ENCODE assay signal across 8 cellular contexts in genomic region chr1:156661932-156662587, GRCh38. TPM values are rescaled to one million over a fixed set of nuclear protein-coding genes. Genes with fewer than 3 reads are reported as not detected.
DNase-seq lines count a peak whose midpoint lies in the region; ATAC-seq and TF ChIP-seq lines count a peak whose summit lies in the region.

No MANE protein-coding gene starts in this region.

- H3K4me1 ChIP-seq in DOHH2 (ENCODE audit: control insufficient read depth, low read length) (peaks cover 69% of the 10 kb centered on the region), NT2/D1 (ENCODE audit: insufficient read depth, insufficient read length) (peaks cover 69% of the 10 kb centered on the region), esophagus (ENCODE audit: control insufficient read depth in 2 of 2, insufficient read depth in 2 of 2, low read length in 1 of 2) (peaks cover 6 to 25% of the 10 kb centered on the region in 2 donors)

- H3K4me3 ChIP-seq in DOHH2 (ENCODE audit: low read length) (peak overlapping the region; percentile 30), NT2/D1 (ENCODE audit: insufficient read length, low read depth) (no peak overlapping the region), esophagus (ENCODE audit: low read depth in 1 of 2, low read length in 2 of 2) (no peak overlapping the region)

- TF ChIP-seq CTCF in DOHH2 (IDR thresholded peaks at IDR 0.05; ENCODE audit: low read depth, low read length, poor library complexity, severe bottlenecking) = no peak

- H3K79me2 ChIP-seq in DOHH2 (ENCODE audit: control insufficient read depth, low read length) = no peaks in the 10 kb centered on the region

- 47 to 55% methylated on average over 8 of the region's 8 CpGs for WGBS in esophagus, 2 donors

- no peaks in the 10 kb centered on the region for H3K9me3 ChIP-seq in DOHH2 (ENCODE audit: control insufficient read depth, insufficient read depth, low read length)
- no peaks in the 10 kb centered on the region for H3K9me3 ChIP-seq in NT2/D1 (ENCODE audit: insufficient read depth, low read length)
- H3K9me3 ChIP-seq in esophagus (ENCODE audit: control insufficient read depth in 2 of 2, insufficient read depth in 1 of 2, low read depth in 1 of 2, low read length in 1 of 2) = no peaks in the 10 kb centered on the region

- H4K20me1 ChIP-seq in DOHH2 (ENCODE audit: control insufficient read depth, insufficient read depth, low read depth, low read length) = 0 out of 2 replicates have a peak, but pooled peaks cover 3% of the 10 kb centered on the region

- H3K27ac ChIP-seq in DOHH2 (ENCODE audit: low read depth, low read length) (no peak overlapping the region), esophagus (ENCODE audit: low read depth in 2 of 2, low read length in 1 of 2) (peak overlapping the region; percentile 11 to 79)

- no peaks in the 10 kb centered on the region for H3K9me2 ChIP-seq in DOHH2 (replicated peaks; ENCODE audit: control insufficient read depth, low read length)

- peak overlapping the region; percentile 59 for H3K4me2 ChIP-seq in DOHH2 (ENCODE audit: low read length)

- intact Hi-C loops in posterior cingulate gyrus (cut with DNase I) = no loop called here

- H3K36me3 ChIP-seq in DOHH2 (ENCODE audit: control insufficient read depth, low read length) (no peaks in the 10 kb centered on the region), NT2/D1 (ENCODE audit: insufficient read depth, insufficient read length, low read length) (no peaks in the 10 kb centered on the region), esophagus (ENCODE audit: control insufficient read depth in 2 of 2, insufficient read depth in 2 of 2, low read length in 1 of 2) (no peaks in the 10 kb centered on the region)

- H3K9ac ChIP-seq in NT2/D1 (ENCODE audit: insufficient read length, low read depth) = peak overlapping the region; percentile 76

- H3F3A ChIP-seq in DOHH2 (ENCODE audit: control insufficient read depth, insufficient read depth) = peaks cover 4% of the 10 kb centered on the region

- peaks cover 38% of the 10 kb centered on the region for H3K27me3 ChIP-seq in DOHH2 (ENCODE audit: control insufficient read depth, low read length)
- H3K27me3 ChIP-seq in NT2/D1 (ENCODE audit: insufficient read depth, insufficient read length) = peaks cover 26% of the 10 kb centered on the region
- no peaks in the 10 kb centered on the region for H3K27me3 ChIP-seq in esophagus (ENCODE audit: control insufficient read depth in 1 of 2, insufficient read depth in 2 of 2, low read length in 2 of 2)

- no peak for DNase-seq in NT2/D1 (ENCODE audit: low read depth, low spot score)
- DNase-seq in posterior cingulate gyrus = peak in 7 of 10 donors; percentile 55 to 95 (median 72)
- DNase-seq in GM19240 (ENCODE audit: insufficient read length, low spot score) = no peak
- DNase-seq in NCI-H2196 treated with DMSO at 0.1 percent for 48 hours (lab: John Stamatoyannopoulos, UW; ENCODE audit: unreplicated experiment) = no peak
- no peak for DNase-seq in stimulated activated CD4-positive, alpha-beta T cell treated with anti-CD3 and anti-CD28 coated beads, Interleukin-1b, Interleukin-23, amount 100 ng/mL, for 48 hours

- ATAC-seq in GM21526 (IDR thresholded peaks at IDR 0.05; ENCODE audit: low FRiP score, unreplicated experiment) = no peak

RNA-seq across cellular contexts. Expression of gene NES, which starts 15.1 kb away (rescaled TPM):
- polyA plus RNA-seq in esophagus = 1 to 10 TPM; 2.4 to 3.0 TPM

RNA-seq across cellular contexts. Expression of gene BCAN, which starts 20.1 kb away (rescaled TPM):
- polyA plus RNA-seq in esophagus = under 1 TPM; 0.01 to 0.04 TPM

RNA-seq across cellular contexts. Expression of gene HAPLN2, which starts 42.8 kb away (rescaled TPM):
- under 1 TPM; 0.14 to 0.28 TPM for polyA plus RNA-seq in esophagus

RNA-seq across cellular contexts. Expression of gene CRABP2, which starts 43.3 kb away (rescaled TPM):
- polyA plus RNA-seq in esophagus = 1,000 to 10,000 TPM; 1,310 to 1,799 TPM

Comparison
In these comparisons a context has a peak if more than half of its experiments do, and no peak if none do; other contexts are left out.
1. DNase-seq: peak in posterior cingulate gyrus (7 of 10); none in NT2/D1 (single experiment), GM19240 (single experiment), NCI-H2196 treated with DMSO at 0.1 percent for 48 hours (single experiment) and stimulated activated CD4-positive, alpha-beta T cell treated with anti-CD3 and anti-CD28 coated beads, Interleukin-1b, Interleukin-23, amount 100 ng/mL, for 48 hours (single experiment).